1 cellular context compared by ENCODE assay signal in genomic region chr1:174940776-174941175, GRCh38.
TF ChIP-seq lines count a peak whose summit lies in the region.

No MANE protein-coding gene starts in this region.

TF ChIP-seq in GM23338, 12 proteins besides CTCF, POLR2A, EP300 and RAD21:
- no peak for TF ChIP-seq ZNF462 (CRISPR knock-in tag; IDR thresholded peaks at IDR 0.05)
TF ChIP-seq in GM23338: peak in this region for 0.
